In genomic region chr22:16568425-16568758, GRCh38 we compare ENCODE assay signal across 1 cellular context.
TF ChIP-seq lines count a peak whose summit lies in the region.

No MANE protein-coding gene starts in this region.

TF ChIP-seq in HepG2, 621 proteins besides CTCF, POLR2A, EP300 and RAD21 (continued from another document):
- TF ChIP-seq, protein P1, sequence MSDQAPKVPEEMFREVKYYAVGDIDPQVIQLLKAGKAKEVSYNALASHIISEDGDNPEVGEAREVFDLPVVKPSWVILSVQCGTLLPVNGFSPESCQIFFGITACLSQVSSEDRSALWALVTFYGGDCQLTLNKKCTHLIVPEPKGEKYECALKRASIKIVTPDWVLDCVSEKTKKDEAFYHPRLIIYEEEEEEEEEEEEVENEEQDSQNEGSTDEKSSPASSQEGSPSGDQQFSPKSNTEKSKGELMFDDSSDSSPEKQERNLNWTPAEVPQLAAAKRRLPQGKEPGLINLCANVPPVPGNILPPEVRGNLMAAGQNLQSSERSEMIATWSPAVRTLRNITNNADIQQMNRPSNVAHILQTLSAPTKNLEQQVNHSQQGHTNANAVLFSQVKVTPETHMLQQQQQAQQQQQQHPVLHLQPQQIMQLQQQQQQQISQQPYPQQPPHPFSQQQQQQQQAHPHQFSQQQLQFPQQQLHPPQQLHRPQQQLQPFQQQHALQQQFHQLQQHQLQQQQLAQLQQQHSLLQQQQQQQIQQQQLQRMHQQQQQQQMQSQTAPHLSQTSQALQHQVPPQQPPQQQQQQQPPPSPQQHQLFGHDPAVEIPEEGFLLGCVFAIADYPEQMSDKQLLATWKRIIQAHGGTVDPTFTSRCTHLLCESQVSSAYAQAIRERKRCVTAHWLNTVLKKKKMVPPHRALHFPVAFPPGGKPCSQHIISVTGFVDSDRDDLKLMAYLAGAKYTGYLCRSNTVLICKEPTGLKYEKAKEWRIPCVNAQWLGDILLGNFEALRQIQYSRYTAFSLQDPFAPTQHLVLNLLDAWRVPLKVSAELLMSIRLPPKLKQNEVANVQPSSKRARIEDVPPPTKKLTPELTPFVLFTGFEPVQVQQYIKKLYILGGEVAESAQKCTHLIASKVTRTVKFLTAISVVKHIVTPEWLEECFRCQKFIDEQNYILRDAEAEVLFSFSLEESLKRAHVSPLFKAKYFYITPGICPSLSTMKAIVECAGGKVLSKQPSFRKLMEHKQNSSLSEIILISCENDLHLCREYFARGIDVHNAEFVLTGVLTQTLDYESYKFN (CRISPR knock-in tag; conservative IDR thresholded peaks at IDR 0.05), result no peak
- TF ChIP-seq PHF5A (CRISPR knock-in tag; IDR thresholded peaks at IDR 0.05; ENCODE audit: low read depth, unreplicated experiment) (no peak), RBFOX2 (IDR thresholded peaks at IDR 0.05; ENCODE audit: low read depth, low read length) (no peak), KAT7 (CRISPR knock-in tag; IDR thresholded peaks at IDR 0.05; ENCODE audit: borderline replicate concordance) (no peak), NFKB2 (CRISPR knock-in tag; IDR thresholded peaks at IDR 0.05; ENCODE audit: borderline replicate concordance) (no peak), ZZZ3 (CRISPR knock-in tag; IDR thresholded peaks at IDR 0.05; ENCODE audit: borderline replicate concordance) (no peak)
- TF ChIP-seq, protein P2, sequence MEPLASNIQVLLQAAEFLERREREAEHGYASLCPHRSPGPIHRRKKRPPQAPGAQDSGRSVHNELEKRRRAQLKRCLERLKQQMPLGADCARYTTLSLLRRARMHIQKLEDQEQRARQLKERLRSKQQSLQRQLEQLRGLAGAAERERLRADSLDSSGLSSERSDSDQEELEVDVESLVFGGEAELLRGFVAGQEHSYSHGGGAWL (CRISPR knock-in tag; IDR thresholded peaks at IDR 0.05), result no peak
TF ChIP-seq in HepG2: peak in this region for 0.
